10 cellular contexts compared by ENCODE assay signal in the genomic region with DNA sequence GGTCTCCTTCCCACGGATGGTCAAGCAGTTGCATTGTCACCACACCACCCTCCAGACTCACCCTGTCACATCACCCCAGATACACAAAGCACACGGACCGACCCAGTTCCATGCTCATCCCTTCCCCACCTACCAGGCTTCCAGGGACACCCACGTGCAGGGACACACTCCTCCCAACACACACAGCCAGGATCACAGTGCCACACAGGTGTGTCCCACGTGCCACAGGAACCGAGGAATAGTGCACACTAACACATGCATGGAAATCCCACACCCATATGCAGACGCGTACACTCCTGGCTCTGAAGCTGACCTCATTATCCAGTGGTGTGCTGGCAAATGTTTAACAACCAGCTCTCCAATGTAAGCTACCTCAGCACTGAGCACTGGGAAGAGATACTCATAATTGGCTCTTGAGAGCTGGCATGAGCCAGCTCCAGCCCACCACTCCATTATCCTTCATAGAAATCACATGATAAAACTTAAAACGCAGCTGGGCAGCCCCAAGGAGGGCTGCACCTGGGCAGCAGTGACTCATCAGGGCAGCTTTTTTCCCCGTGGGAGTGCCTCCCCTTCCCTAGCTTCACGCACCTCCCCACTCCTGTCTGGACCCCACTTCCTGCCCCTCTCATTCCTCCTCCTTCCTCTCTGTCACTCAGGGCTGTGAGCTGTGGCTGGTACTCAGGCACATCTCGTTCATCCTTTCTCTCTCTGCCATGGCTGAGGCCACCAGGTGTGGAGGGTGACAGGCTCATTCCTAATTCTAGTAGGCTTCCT. TPM values are rescaled to one million over a fixed set of nuclear protein-coding genes. Genes with fewer than 3 reads are reported as not detected.
DNase-seq lines count a peak whose midpoint lies in the region; ATAC-seq lines count a peak whose summit lies in the region.
"Had no signal": no experiment of that assay in that cellular context is flagged by ENCODE, and none has a peak within 500 bp of the region (broad histone marks: within the 10 kb centered on the region; RNA-seq: fewer than 3 reads in every experiment).

No MANE protein-coding gene starts in this region.

- H3K4me1 ChIP-seq in BLaER1, result peaks cover 95% of the 10 kb centered on the region

- peak overlapping the region; percentile 82 for H3K4me2 ChIP-seq in BLaER1

- ATAC-seq in GM18498 (IDR thresholded peaks at IDR 0.05; ENCODE audit: unreplicated experiment) (no peak), GM21515 (IDR thresholded peaks at IDR 0.05; ENCODE audit: unreplicated experiment) (no peak)

- H3K9ac ChIP-seq in BLaER1, result 0 out of 2 replicates have a peak overlapping the region, but pooled peaks have one; percentile 12

- peak; percentile 71 for DNase-seq in H4 (ENCODE audit: low spot score)
- DNase-seq in activated CD4-positive, alpha-beta T cell treated with anti-CD3 and anti-CD28 coated beads, Interleukin-2, amount 50 U/mL, for 4 hours, result peak; percentile 59 to 73
- peak; percentile 35 for DNase-seq in kidney glomerular epithelial cell (lab: John Stamatoyannopoulos, UW)
- no peak for DNase-seq in MV-4-11 (lab: John Stamatoyannopoulos, UW)
- DNase-seq in 8988T, result no peak
- DNase-seq: activated CD4-positive, CD25-positive, alpha-beta regulatory T cell had no signal

- H3K27ac ChIP-seq in BLaER1, result peak overlapping the region; percentile 14; the same call in 1 of the 2 replicates

- no peaks in the 10 kb centered on the region for H3K36me3 ChIP-seq in BLaER1

- H3K9me3 ChIP-seq in BLaER1, result no peaks in the 10 kb centered on the region

- no peaks in the 10 kb centered on the region for H4K20me1 ChIP-seq in BLaER1

- no peaks in the 10 kb centered on the region for H3K27me3 ChIP-seq in BLaER1

- H3K4me3 ChIP-seq in BLaER1, result no peak overlapping the region

RNA-seq across cellular contexts. Expression of gene TBX21, which starts 15.0 kb away (rescaled TPM):
- total RNA-seq in H4 (2014; rRNA removed; shearing (Covaris generic)), result 0.10 TPM in 1 of 2 replicates, not detected in the other
- total RNA-seq: glomerular endothelial cell had no signal

RNA-seq across cellular contexts. Expression of gene TBKBP1, which starts 24.1 kb away (rescaled TPM):
- 7.8 and 13.7 TPM in 2 replicates for total RNA-seq in H4 (2014; rRNA removed; shearing (Covaris generic))

Comparison
In these comparisons a context has a peak if more than half of its experiments do, and no peak if none do; other contexts are left out.
1. DNase-seq: peak in H4 (single experiment), activated CD4-positive, alpha-beta T cell treated with anti-CD3 and anti-CD28 coated beads, Interleukin-2, amount 50 U/mL, for 4 hours (2 of 2) and kidney glomerular epithelial cell (single experiment); none in MV-4-11 (single experiment) and 8988T (single experiment).